In the genomic region with DNA sequence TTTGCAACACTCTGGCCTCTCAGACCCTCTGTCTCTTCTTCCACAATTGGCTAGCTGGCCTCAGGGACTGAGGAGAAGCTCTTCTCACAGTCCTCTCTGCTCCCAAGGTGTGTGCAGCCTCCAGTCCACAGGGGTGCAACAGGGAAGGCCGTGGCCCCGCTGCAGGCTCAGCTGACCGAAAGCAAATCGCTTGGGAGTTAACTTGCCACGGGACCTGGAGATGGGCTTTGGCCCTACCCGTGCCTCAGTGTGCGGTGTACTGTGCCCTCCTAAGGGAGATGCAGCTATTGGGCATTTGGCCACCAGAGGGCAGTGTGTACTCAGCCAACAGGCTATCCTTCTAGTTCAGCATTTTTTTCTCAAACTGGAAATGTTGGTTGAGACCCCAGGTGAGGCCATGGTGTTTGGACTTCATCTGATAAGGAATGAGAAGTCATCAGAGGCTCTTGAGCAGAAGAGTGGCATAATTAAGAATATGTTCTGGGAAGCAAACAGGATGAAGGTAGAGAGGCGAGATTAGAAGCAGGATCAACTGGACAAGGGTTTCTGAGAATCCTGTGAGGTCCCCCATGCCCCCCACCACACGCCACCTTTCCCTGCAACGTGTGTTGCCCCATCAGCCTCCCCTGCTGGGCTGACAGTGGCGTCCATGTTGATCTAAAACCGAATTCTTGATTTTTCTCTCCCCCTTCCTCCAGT, we compare ENCODE assay signal across 8 cellular contexts. TPM values are rescaled to one million over a fixed set of nuclear protein-coding genes. Genes with fewer than 3 reads are reported as not detected.
DNase-seq lines count a peak whose midpoint lies in the region; ATAC-seq and TF ChIP-seq lines count a peak whose summit lies in the region.

No MANE protein-coding gene starts in this region.

- no peaks in the 10 kb centered on the region for H3K36me3 Mint-ChIP-seq in CD4-positive, CD25-positive, alpha-beta regulatory T cell

- ATAC-seq in CD4-positive, CD25-positive, alpha-beta regulatory T cell (ENCODE audit: low read depth in 2 of 2) = peak; percentile 75 to 84
- ATAC-seq in HG02870 (IDR thresholded peaks at IDR 0.05; ENCODE audit: unreplicated experiment) = no peak

- no peaks in the 10 kb centered on the region for H3K4me1 ChIP-seq in CD4-positive, CD25-positive, alpha-beta regulatory T cell (ENCODE audit: control insufficient read depth, insufficient read depth, low read length, poor library complexity, severe bottlenecking)
- H3K4me1 ChIP-seq in liver (ENCODE audit: control insufficient read depth in 4 of 4, insufficient read depth in 4 of 4, low read length in 3 of 4) = peaks cover 0 to 16% (median 5%) of the 10 kb centered on the region in 4 donors

- no peaks in the 10 kb centered on the region for H3K9me3 Mint-ChIP-seq in CD4-positive, CD25-positive, alpha-beta regulatory T cell

- no peaks in the 10 kb centered on the region for H3K36me3 ChIP-seq in CD4-positive, CD25-positive, alpha-beta regulatory T cell (ENCODE audit: control insufficient read depth, insufficient read depth, low read length)
- H3K36me3 ChIP-seq in liver (ENCODE audit: control insufficient read depth in 4 of 4, insufficient read depth in 3 of 4, low read depth in 1 of 4, low read length in 3 of 4) = peaks cover 0 to 6% (median 0%) of the 10 kb centered on the region in 4 donors

- H3K9ac ChIP-seq in liver (ENCODE audit: low read depth in 1 of 2, low read length in 2 of 2) = no peak overlapping the region

- 24% methylated on average over 12 of the region's 12 CpGs for WGBS in liver

- no peaks in the 10 kb centered on the region for H3K9me3 ChIP-seq in CD4-positive, CD25-positive, alpha-beta regulatory T cell (ENCODE audit: control insufficient read depth in 2 of 2, low read length in 2 of 2)
- H3K9me3 ChIP-seq in liver (ENCODE audit: control insufficient read depth in 4 of 4, low read length in 3 of 4) = no peaks in the 10 kb centered on the region

- TF ChIP-seq CTCF in coronary artery (IDR thresholded peaks at IDR 0.05) = peak; percentile 87
- TF ChIP-seq CTCF in liver (IDR thresholded peaks at IDR 0.05; ENCODE audit: low read depth, low read length, missing input control) = peak; percentile 92

- H3K4me1 Mint-ChIP-seq in CD4-positive, CD25-positive, alpha-beta regulatory T cell = no peaks in the 10 kb centered on the region

- H3K27ac Mint-ChIP-seq in CD4-positive, CD25-positive, alpha-beta regulatory T cell = no peak overlapping the region

- H3K4me3 ChIP-seq in CD4-positive, CD25-positive, alpha-beta regulatory T cell (ENCODE audit: low read depth, low read length) = no peak overlapping the region
- H3K4me3 ChIP-seq in coronary artery = no peak overlapping the region
- H3K4me3 ChIP-seq in liver (ENCODE audit: low read depth in 1 of 3, low read length in 3 of 3) = no peak overlapping the region

- TF ChIP-seq RAD21 in liver (IDR thresholded peaks at IDR 0.05) = peak; percentile 93 to 97

- H3K27me3 Mint-ChIP-seq in CD4-positive, CD25-positive, alpha-beta regulatory T cell = peaks cover 12% of the 10 kb centered on the region

- peak; percentile 70 to 76 (median 72) for DNase-seq in CD4-positive, CD25-positive, alpha-beta regulatory T cell
- DNase-seq in HCEC 1CT (peak; percentile 58), NCI-H510A (lab: John Stamatoyannopoulos, UW) (peak; percentile 77), coronary artery (ENCODE audit: low spot score) (no peak)
- peak; percentile 91 for DNase-seq in activated CD4-positive, alpha-beta T cell treated with anti-CD3 and anti-CD28 coated beads for 48 hours
- peak; percentile 71 to 74 (median 74) for DNase-seq in stimulated activated CD4-positive, alpha-beta T cell treated with anti-CD3 and anti-CD28 coated beads, TNF-alpha, amount 100 ng/mL, for 4 hours (ENCODE audit: low read depth in 3 of 3)

- no peaks in the 10 kb centered on the region for H3K27me3 ChIP-seq in CD4-positive, CD25-positive, alpha-beta regulatory T cell (ENCODE audit: control insufficient read depth, insufficient read depth, low read length)
- H3K27me3 ChIP-seq in liver (ENCODE audit: control insufficient read depth in 4 of 4, insufficient read depth in 4 of 4, low read length in 3 of 4) = no peaks in the 10 kb centered on the region

- no peak overlapping the region for H3K4me3 Mint-ChIP-seq in CD4-positive, CD25-positive, alpha-beta regulatory T cell

- no peak overlapping the region for H3K27ac ChIP-seq in CD4-positive, CD25-positive, alpha-beta regulatory T cell (ENCODE audit: insufficient read depth, low read length, poor library complexity, severe bottlenecking)
- no peak overlapping the region for H3K27ac ChIP-seq in coronary artery
- no peak overlapping the region for H3K27ac ChIP-seq in liver (ENCODE audit: low read depth in 1 of 2, low read length in 2 of 2)

TF ChIP-seq in liver, 16 proteins besides CTCF, POLR2A, EP300 and RAD21:
- TF ChIP-seq REST (IDR thresholded peaks at IDR 0.05) (no peak), ZBTB33 (IDR thresholded peaks at IDR 0.05) (no peak), MAX (IDR thresholded peaks at IDR 0.05) (no peak), GABPA (IDR thresholded peaks at IDR 0.05 in 1 of 2, conservative IDR thresholded peaks at IDR 0.05 in 1 of 2) (no peak), EGR1 (IDR thresholded peaks at IDR 0.05; ENCODE audit: low read depth in 2 of 2) (no peak), TAF1 (conservative IDR thresholded peaks at IDR 0.05) (no peak), YY1 (IDR thresholded peaks at IDR 0.05) (no peak), JUND (IDR thresholded peaks at IDR 0.05) (no peak), HNF4A (conservative IDR thresholded peaks at IDR 0.05) (no peak), FOXA1 (IDR thresholded peaks at IDR 0.05) (no peak), SP1 (IDR thresholded peaks at IDR 0.05) (no peak), NR2F2 (IDR thresholded peaks at IDR 0.05) (no peak), HNF4G (IDR thresholded peaks at IDR 0.05) (no peak)
- TF ChIP-seq, protein P1, sequence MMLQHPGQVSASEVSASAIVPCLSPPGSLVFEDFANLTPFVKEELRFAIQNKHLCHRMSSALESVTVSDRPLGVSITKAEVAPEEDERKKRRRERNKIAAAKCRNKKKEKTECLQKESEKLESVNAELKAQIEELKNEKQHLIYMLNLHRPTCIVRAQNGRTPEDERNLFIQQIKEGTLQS (IDR thresholded peaks at IDR 0.05) = no peak

RNA-seq across cellular contexts. Expression of gene TMEM125, which starts 42.5 kb away (rescaled TPM):
- not detected for total RNA-seq in CD4-positive, CD25-positive, alpha-beta regulatory T cell
- polyA plus RNA-seq in CD4-positive, CD25-positive, alpha-beta regulatory T cell = not detected
- total RNA-seq in liver = 1 to 10 TPM in 1 of 2 donors, under 1 TPM in 1; 0.61 to 1.0 TPM
- polyA plus RNA-seq in liver = under 1 TPM; 0.21 to 0.76 TPM

RNA-seq across cellular contexts. Expression of gene CFAP57, which starts 55.2 kb away (rescaled TPM):
- total RNA-seq in CD4-positive, CD25-positive, alpha-beta regulatory T cell = not detected
- under 1 TPM in 1 of 4 donors, not detected in 3; 0.13 TPM for polyA plus RNA-seq in CD4-positive, CD25-positive, alpha-beta regulatory T cell
- total RNA-seq in liver = under 1 TPM; under 0.01 to 0.19 TPM
- 10 to 100 TPM in 1 of 2 donors, under 1 TPM in 1; 0.01 to 14.5 TPM for polyA plus RNA-seq in liver

RNA-seq across cellular contexts. Expression of gene EBNA1BP2, which starts 55.2 kb away (rescaled TPM):
- 17.4 TPM for total RNA-seq in CD4-positive, CD25-positive, alpha-beta regulatory T cell
- polyA plus RNA-seq in CD4-positive, CD25-positive, alpha-beta regulatory T cell = 10 to 100 TPM; 51.7 to 62.0 (median 54.1) TPM
- total RNA-seq in liver = 10 to 100 TPM; 25.6 to 38.5 TPM
- 10 to 100 TPM; 44.8 to 90.6 TPM for polyA plus RNA-seq in liver

RNA-seq across cellular contexts. Expression of gene C1orf210, which starts 58.1 kb away (rescaled TPM):
- not detected for total RNA-seq in CD4-positive, CD25-positive, alpha-beta regulatory T cell
- polyA plus RNA-seq in CD4-positive, CD25-positive, alpha-beta regulatory T cell = not detected
- 1 to 10 TPM in 1 of 2 donors, under 1 TPM in 1; 0.75 to 5.0 TPM for total RNA-seq in liver
- 1 to 10 TPM in 1 of 2 donors, under 1 TPM in 1; 0.80 to 1.7 TPM for polyA plus RNA-seq in liver
